23 cellular contexts compared by ENCODE assay signal in the genomic region with DNA sequence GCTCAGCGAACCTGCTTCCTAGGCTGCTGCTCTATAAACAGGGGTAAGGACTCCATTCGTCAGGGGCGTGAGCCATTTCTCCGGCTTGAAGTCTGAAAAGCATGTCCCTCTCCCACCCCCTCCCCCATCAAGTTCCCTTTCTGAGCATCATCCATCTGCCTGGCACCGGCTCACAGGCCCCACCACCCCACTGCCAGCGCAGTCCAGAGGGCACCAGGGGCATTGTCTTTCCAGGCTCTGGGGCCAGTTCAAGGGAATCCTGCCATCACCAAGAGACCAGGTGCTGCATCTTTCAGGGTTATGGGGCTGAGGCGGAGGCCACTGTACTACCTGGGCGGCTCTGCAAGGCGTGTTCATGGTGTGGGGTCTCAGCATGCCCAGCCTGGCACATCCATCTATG.
"Had no signal": no experiment of that assay in that cellular context is flagged by ENCODE, and none has a peak within 500 bp of the region (broad histone marks: within the 10 kb centered on the region; RNA-seq: fewer than 3 reads in every experiment).

No MANE protein-coding gene starts in this region.

- H3K9ac ChIP-seq: neural progenitor cell had no signal

- H3K4me3 Mint-ChIP-seq: mesothelial cell of epicardium; naive B cell; natural killer cell; nephron progenitor cell; stimulated activated effector memory CD8-positive, alpha-beta T cell treated with anti-CD3 and anti-CD28 coated beads, Interleukin-12 subunit alpha, Interleukin-12 subunit beta, amount 100 ng/mL, for 72 hours; stimulated activated naive CD8-positive, alpha-beta T cell treated with anti-CD3 and anti-CD28 coated beads, Interleukin-15, amount 100 ng/mL, for 72 hours had no signal

- H3K27ac Mint-ChIP-seq: mesothelial cell of epicardium; naive B cell; natural killer cell; nephron progenitor cell; progenitor cell of endocrine pancreas; stimulated activated effector memory CD8-positive, alpha-beta T cell treated with anti-CD3 and anti-CD28 coated beads, Interleukin-12 subunit alpha, Interleukin-12 subunit beta, amount 100 ng/mL, for 72 hours; stimulated activated naive CD8-positive, alpha-beta T cell treated with anti-CD3 and anti-CD28 coated beads, Interleukin-15, amount 100 ng/mL, for 72 hours had no signal

- H3K4me1 Mint-ChIP-seq: natural killer cell; stimulated activated effector memory CD8-positive, alpha-beta T cell treated with anti-CD3 and anti-CD28 coated beads, Interleukin-12 subunit alpha, Interleukin-12 subunit beta, amount 100 ng/mL, for 72 hours had no signal

- H3K27ac ChIP-seq: heart right ventricle, hepatocyte, left ventricle myocardium inferior, neural progenitor cell, ovary, tibial nerve, upper lobe of right lung, uterus had no signal

- H3K79me2 ChIP-seq: hepatocyte had no signal

- H3K4me3 ChIP-seq: heart right ventricle, hepatocyte, left ventricle myocardium inferior, lung, neural progenitor cell, ovary, skin epidermis, tibial nerve, upper lobe of right lung, uterus had no signal

- H3K4me1 ChIP-seq: tibial nerve, upper lobe of right lung, uterus had no signal

- H3K4me2 ChIP-seq: hepatocyte, neural progenitor cell had no signal

- H3K9me3 ChIP-seq: heart right ventricle, left ventricle myocardium inferior, ovary, tibial nerve, upper lobe of right lung, uterus had no signal

- H3K36me3 Mint-ChIP-seq: mesothelial cell of epicardium; naive B cell; natural killer cell; neural progenitor cell; stimulated activated effector memory CD8-positive, alpha-beta T cell treated with anti-CD3 and anti-CD28 coated beads, Interleukin-12 subunit alpha, Interleukin-12 subunit beta, amount 100 ng/mL, for 72 hours had no signal

- H3K27me3 Mint-ChIP-seq: progenitor cell of endocrine pancreas; stimulated activated naive CD8-positive, alpha-beta T cell treated with anti-CD3 and anti-CD28 coated beads, Interleukin-15, amount 100 ng/mL, for 72 hours had no signal

- DNase-seq: heart right ventricle; islet precursor cell; left ventricle myocardium inferior; mesendoderm; naive B cell; natural killer cell; nephron progenitor cell; ovary; right cardiac atrium; stimulated activated CD4-positive, alpha-beta T cell treated with anti-CD3 and anti-CD28 coated beads, Interleukin-4, amount 100 ng/mL, for 24 hours; stimulated activated naive CD4-positive, alpha-beta T cell treated with Interleukin-2 at 50 U/mL for 16 hours; stimulated activated naive CD8-positive, alpha-beta T cell treated with anti-CD3 and anti-CD28 coated beads, Interleukin-15, amount 100 ng/mL, for 72 hours; substantia nigra; upper lobe of right lung; uterus had no signal

- H3K9me3 Mint-ChIP-seq: mesothelial cell of epicardium; naive B cell; natural killer cell; nephron progenitor cell; neural progenitor cell; stimulated activated effector memory CD8-positive, alpha-beta T cell treated with anti-CD3 and anti-CD28 coated beads, Interleukin-12 subunit alpha, Interleukin-12 subunit beta, amount 100 ng/mL, for 72 hours; stimulated activated naive CD8-positive, alpha-beta T cell treated with anti-CD3 and anti-CD28 coated beads, Interleukin-15, amount 100 ng/mL, for 72 hours had no signal

- H2AFZ ChIP-seq: hepatocyte had no signal

- H3K36me3 ChIP-seq: heart right ventricle, left ventricle myocardium inferior, neural progenitor cell, ovary, tibial nerve, upper lobe of right lung, uterus had no signal

- H3K27me3 ChIP-seq: heart right ventricle, hepatocyte, neural progenitor cell, ovary, tibial nerve, uterus had no signal
